In genomic region chr11:46237248-46238077, GRCh38 we compare ENCODE assay signal across 9 cellular contexts. TPM values are rescaled to one million over a fixed set of nuclear protein-coding genes. Genes with fewer than 3 reads are reported as not detected.
DNase-seq lines count a peak whose midpoint lies in the region; TF ChIP-seq lines count a peak whose summit lies in the region.
"Had no signal": no experiment of that assay in that cellular context is flagged by ENCODE, and none has a peak within 500 bp of the region (broad histone marks: within the 10 kb centered on the region; RNA-seq: fewer than 3 reads in every experiment).

No MANE protein-coding gene starts in this region.

- no peaks in the 10 kb centered on the region for H3K9me3 ChIP-seq in cardiac muscle cell (ENCODE audit: low read depth)

- peak overlapping the region; percentile 62 for H3K27ac ChIP-seq in cardiac muscle cell

- peak overlapping the region; percentile 36 for H3K4me3 ChIP-seq in cardiac muscle cell

- H3K36me3 ChIP-seq in cardiac muscle cell = no peaks in the 10 kb centered on the region

- peak; percentile 28 for DNase-seq in NCI-H82 (lab: John Stamatoyannopoulos, UW)
- DNase-seq in NCI-H82 treated with DMSO at 0.1 percent for 48 hours (lab: John Stamatoyannopoulos, UW; ENCODE audit: unreplicated experiment) = no peak
- peak; percentile 35 for DNase-seq in SK-N-DZ (ENCODE audit: low spot score)
- DNase-seq in cardiac muscle cell (ENCODE audit: low read depth in 1 of 2, low spot score in 1 of 2) = peak; percentile 72 to 91
- DNase-seq in posterior cingulate gyrus = peak in 9 of 10 donors; percentile 21 to 93 (median 56)
- no peak for DNase-seq in mucosa of gallbladder (ENCODE audit: low spot score)
- DNase-seq in midbrain (lab: John Stamatoyannopoulos, UW) = no peak
- DNase-seq: DND-41 had no signal

- H3K4me1 Mint-ChIP-seq in activated naive CD4-positive, alpha-beta T cell treated with anti-CD3 and anti-CD28 coated beads, Interleukin-2, amount 50 U/mL, for 24 hours = peaks cover 32% of the 10 kb centered on the region

- peaks cover 12% of the 10 kb centered on the region for H3K4me1 ChIP-seq in cardiac muscle cell (ENCODE audit: low read depth)

- intact Hi-C loops in posterior cingulate gyrus (cut with DNase I) = no loop called here

- no peak for TF ChIP-seq CTCF in cardiac muscle cell (IDR thresholded peaks at IDR 0.05; ENCODE audit: low read depth, low read length)

- peak overlapping the region; percentile 91 for H3K4me3 Mint-ChIP-seq in activated naive CD4-positive, alpha-beta T cell treated with anti-CD3 and anti-CD28 coated beads, Interleukin-2, amount 50 U/mL, for 24 hours

- no peaks in the 10 kb centered on the region for H3K36me3 Mint-ChIP-seq in activated naive CD4-positive, alpha-beta T cell treated with anti-CD3 and anti-CD28 coated beads, Interleukin-2, amount 50 U/mL, for 24 hours

- peak overlapping the region; percentile 90 for H3K27ac Mint-ChIP-seq in activated naive CD4-positive, alpha-beta T cell treated with anti-CD3 and anti-CD28 coated beads, Interleukin-2, amount 50 U/mL, for 24 hours

- peaks cover 15% of the 10 kb centered on the region for H3K27me3 Mint-ChIP-seq in activated naive CD4-positive, alpha-beta T cell treated with anti-CD3 and anti-CD28 coated beads, Interleukin-2, amount 50 U/mL, for 24 hours

- no peaks in the 10 kb centered on the region for H3K9me3 Mint-ChIP-seq in activated naive CD4-positive, alpha-beta T cell treated with anti-CD3 and anti-CD28 coated beads, Interleukin-2, amount 50 U/mL, for 24 hours

- H3K27me3 ChIP-seq in cardiac muscle cell = no peaks in the 10 kb centered on the region

RNA-seq across cellular contexts. Expression of gene CREB3L1, which starts 40.0 kb away (rescaled TPM):
- polyA plus RNA-seq in SK-N-DZ (2014; cell fraction: cytosol; rRNA removed) = 0.21 TPM in 1 of 2 replicates, not detected in the other
- polyA plus RNA-seq in SK-N-DZ (2014; cell fraction: nucleus; rRNA removed) = not detected in 2 replicates
- total RNA-seq in cardiac muscle cell = 3.8 and 4.3 TPM in 2 replicates
- polyA plus RNA-seq in cardiac muscle cell = 11.7 and 14.1 TPM in 2 replicates
- total RNA-seq in mucosa of gallbladder = 81.6 TPM

Comparison
In these comparisons a context has a peak if more than half of its experiments do, and no peak if none do; other contexts are left out.
1. DNase-seq: peak in NCI-H82 (single experiment), SK-N-DZ (single experiment), cardiac muscle cell (2 of 2) and posterior cingulate gyrus (9 of 10); none in NCI-H82 treated with DMSO at 0.1 percent for 48 hours (single experiment), mucosa of gallbladder (single experiment) and midbrain (single experiment).
2. RNA of gene CREB3L1, which starts 40.0 kb away (total RNA-seq): 81.6 TPM in mucosa of gallbladder (single experiment); 3.8 to 4.3 TPM in cardiac muscle cell; every median in the first group is over 10 times any median in the second.